Comparison of ENCODE assay signal across 14 cellular contexts in genomic region chr16:87540072-87540976, GRCh38. TPM values are rescaled to one million over a fixed set of nuclear protein-coding genes. Genes with fewer than 3 reads are reported as not detected.
DNase-seq lines count a peak whose midpoint lies in the region; ATAC-seq and TF ChIP-seq lines count a peak whose summit lies in the region.
"Had no signal": no experiment of that assay in that cellular context is flagged by ENCODE, and none has a peak within 500 bp of the region (broad histone marks: within the 10 kb centered on the region; RNA-seq: fewer than 3 reads in every experiment).

No MANE protein-coding gene starts in this region.

- H3K27me3 Mint-ChIP-seq in dendritic cell treated with granulocyte-macrophage colony-stimulating factor and Interleukin-4, amounts not matched to agents 40 ng/mL and 50 ng/mL, for 4 days = peaks cover 41% of the 10 kb centered on the region

- H3K36me3 ChIP-seq in transverse colon (no peaks in the 10 kb centered on the region), testis (ENCODE audit: low read depth, missing control alignments) (no peaks in the 10 kb centered on the region)
- H3K36me3 ChIP-seq: breast epithelium had no signal

- H3K27ac ChIP-seq in transverse colon = peak overlapping the region; percentile 57 to 76 (median 68)
- no peak overlapping the region for H3K27ac ChIP-seq in testis

- no peaks in the 10 kb centered on the region for H3K36me3 Mint-ChIP-seq in dendritic cell treated with granulocyte-macrophage colony-stimulating factor and Interleukin-4, amounts not matched to agents 40 ng/mL and 50 ng/mL, for 4 days (ENCODE audit: low read depth)

- peaks cover 8% of the 10 kb centered on the region for H3K9me3 Mint-ChIP-seq in dendritic cell treated with granulocyte-macrophage colony-stimulating factor and Interleukin-4, amounts not matched to agents 40 ng/mL and 50 ng/mL, for 4 days
- H3K9me3 Mint-ChIP-seq: natural killer cell treated with Interleukin-12 subunit alpha and Interleukin-12 subunit beta and Interleukin-15 and Interleukin-18, amount 100 ng/mL, for 72 hours had no signal

- no peak for TF ChIP-seq EP300 in transverse colon (IDR thresholded peaks at IDR 0.05; ENCODE audit: low read depth)

- H3K4me1 ChIP-seq in transverse colon (peaks cover 0 to 14% (median 0%) of the 10 kb centered on the region in 4 donors), testis (no peaks in the 10 kb centered on the region)
- H3K4me1 ChIP-seq: breast epithelium had no signal

- H3K4me1 Mint-ChIP-seq in dendritic cell treated with granulocyte-macrophage colony-stimulating factor and Interleukin-4, amounts not matched to agents 40 ng/mL and 50 ng/mL, for 4 days (ENCODE audit: low read depth) = no peaks in the 10 kb centered on the region

- no peak overlapping the region for H3K27ac Mint-ChIP-seq in dendritic cell treated with granulocyte-macrophage colony-stimulating factor and Interleukin-4, amounts not matched to agents 40 ng/mL and 50 ng/mL, for 4 days
- H3K27ac Mint-ChIP-seq: natural killer cell treated with Interleukin-12 subunit alpha and Interleukin-12 subunit beta and Interleukin-15 and Interleukin-18, amount 100 ng/mL, for 72 hours had no signal

- TF ChIP-seq POLR2A in transverse colon (IDR thresholded peaks at IDR 0.05) (no peak), testis (IDR thresholded peaks at IDR 0.05) (no peak)

- no peak for TF ChIP-seq CTCF in transverse colon (IDR thresholded peaks at IDR 0.05)
- no peak for TF ChIP-seq CTCF in testis (IDR thresholded peaks at IDR 0.05)

- intact Hi-C loops in dendritic cell treated with granulocyte-macrophage colony-stimulating factor and Interleukin-4, amounts not matched to agents 40 ng/mL and 50 ng/mL, for 4 days (cut with micrococcal nuclease) = no loop called here
- intact Hi-C loops in transverse colon (cut with DNase I; ENCODE audit: low total_unique reads) (loop anchor here (10.0 kb wide), 1 partner anchor 126 kb away; no protein-coding TSS in a partner anchor), testis (cut with DNase I; ENCODE audit: low total_unique reads) (no loop called here)

- DNase-seq in NCI-H1092 treated with DMSO at 0.1 percent for 48 hours (lab: John Stamatoyannopoulos, UW) (peak; percentile 46), NCI-H1092 (lab: John Stamatoyannopoulos, UW) (no peak), myocyte (ENCODE audit: low read depth) (peak; percentile 22), transverse colon (no peak), testis (no peak)
- DNase-seq: 8988T; activated CD4-positive, CD25-positive, alpha-beta regulatory T cell treated with anti-CD3 and anti-CD28 coated beads, Interleukin-2, amount 50 U/mL, for 72 hours; activated T-cell treated with anti-CD3 and anti-CD28 coated beads, Interleukin-2, amount 50 U/mL, for 48 hours; Karpas-422 had no signal

- H3K27me3 ChIP-seq in transverse colon = peaks cover 21% of the 10 kb centered on the region
- H3K27me3 ChIP-seq in testis = no peaks in the 10 kb centered on the region

- in situ Hi-C loops in transverse colon (cut with MboI; ENCODE audit: low pct_ligation_motif_present in 1 of 4, low pct_unique_long_range_greater_than_20kb in 1 of 4, low sequenced_read_pairs in 3 of 4) = no loop called here

- 52 to 55% methylated on average over 7 to 18 of the region's 20 CpGs for WGBS in transverse colon (ENCODE audit: low coverage in 1 of 2), 2 donors
- WGBS in testis, 2 donors = 43 to 52% methylated on average over 17 to 20 of the region's 20 CpGs

- ATAC-seq in HG02870 (IDR thresholded peaks at IDR 0.05; ENCODE audit: unreplicated experiment) = no peak
- no peak for ATAC-seq in esophagus mucosa
- ATAC-seq: natural killer cell treated with Interleukin-12 subunit alpha and Interleukin-12 subunit beta and Interleukin-15 and Interleukin-18, amount 100 ng/mL, for 72 hours had no signal

- no peak overlapping the region for H3K4me3 ChIP-seq in transverse colon
- H3K4me3 ChIP-seq in testis = no peak overlapping the region

- H3K9me3 ChIP-seq in transverse colon = no peaks in the 10 kb centered on the region
- no peaks in the 10 kb centered on the region for H3K9me3 ChIP-seq in testis
- H3K9me3 ChIP-seq: breast epithelium had no signal

- peak overlapping the region; percentile 10 for H3K4me3 Mint-ChIP-seq in dendritic cell treated with granulocyte-macrophage colony-stimulating factor and Interleukin-4, amounts not matched to agents 40 ng/mL and 50 ng/mL, for 4 days
- H3K4me3 Mint-ChIP-seq: natural killer cell treated with Interleukin-12 subunit alpha and Interleukin-12 subunit beta and Interleukin-15 and Interleukin-18, amount 100 ng/mL, for 72 hours had no signal

RNA-seq across cellular contexts. Expression of gene ZCCHC14, which starts 47.5 kb away (rescaled TPM):
- 7.9 and 11.8 TPM in 2 replicates for total RNA-seq in myocyte
- 10.9 TPM for polyA plus RNA-seq in myocyte (2012)
- 10 to 100 TPM; 27.7 to 56.1 (median 36.7) TPM for total RNA-seq in transverse colon
- 11.4 TPM for total RNA-seq in esophagus mucosa
- total RNA-seq in testis = 10 to 100 TPM; 82.3 to 94.0 TPM
- polyA plus RNA-seq in testis (ENCODE audit: insufficient read depth, low read depth, low replicate concordance) = 130 TPM

Comparison
In these comparisons a context has a peak if more than half of its experiments do, and no peak if none do; other contexts are left out.
1. DNase-seq: peak in NCI-H1092 treated with DMSO at 0.1 percent for 48 hours (single experiment) and myocyte (single experiment); none in NCI-H1092 (single experiment), transverse colon (single experiment) and testis (single experiment).
2. H3K27ac ChIP-seq: peak in transverse colon (4 of 4); none in testis (0 of 2).